In genomic region chr12:80709811-80710726, GRCh38 we compare ENCODE assay signal across 10 cellular contexts. TPM values are rescaled to one million over a fixed set of nuclear protein-coding genes. Genes with fewer than 3 reads are reported as not detected.
DNase-seq lines count a peak whose midpoint lies in the region; ATAC-seq and TF ChIP-seq lines count a peak whose summit lies in the region.
"Had no signal": no experiment of that assay in that cellular context is flagged by ENCODE, and none has a peak within 500 bp of the region (broad histone marks: within the 10 kb centered on the region; RNA-seq: fewer than 3 reads in every experiment).

No MANE protein-coding gene starts in this region.

- H3K36me3 ChIP-seq in body of pancreas (replicated peaks in 1 of 2; ENCODE audit: insufficient read depth in 1 of 2, low read depth in 2 of 2) (no peaks in the 10 kb centered on the region), gastroesophageal sphincter (no peaks in the 10 kb centered on the region)
- H3K36me3 ChIP-seq: pancreas had no signal

- DNase-seq in body of pancreas (peak in 2 of 4 donors; percentile 7 to 15), retina (peak; percentile 29)
- no peak for DNase-seq in stimulated activated CD4-positive, alpha-beta T cell treated with anti-CD3 and anti-CD28 coated beads, Interleukin-4, amount 100 ng/mL, for 1 hour
- no peak for DNase-seq in activated naive CD4-positive, alpha-beta T cell treated with anti-CD3 and anti-CD28 coated beads, Interleukin-2, amount 50 U/mL, for 72 hours (ENCODE audit: low spot score in 2 of 2)
- DNase-seq: activated naive CD4-positive, alpha-beta T cell treated with anti-CD3 and anti-CD28 coated beads, Interleukin-2, amount 50 U/mL, for 16 hours; NCI-H1694; pancreas had no signal

- TF ChIP-seq CTCF in body of pancreas (IDR thresholded peaks at IDR 0.05) (peak in 4 of 7 experiments; percentile 23 to 35 (median 25)), gastroesophageal sphincter (IDR thresholded peaks at IDR 0.05) (no peak)

- H3K9me3 Mint-ChIP-seq in activated naive CD4-positive, alpha-beta T cell treated with anti-CD3 and anti-CD28 coated beads, Interleukin-2, amount 50 U/mL, for 72 hours: peaks cover 4 to 14% of the 10 kb centered on the region in 2 donors

- TF ChIP-seq EP300 in gastroesophageal sphincter (IDR thresholded peaks at IDR 0.05): no peak

- H3K4me1 ChIP-seq in body of pancreas (peaks cover 11% of the 10 kb centered on the region), gastroesophageal sphincter (peaks cover 0 to 4% (median 0%) of the 10 kb centered on the region in 3 donors)
- H3K4me1 ChIP-seq: pancreas had no signal

- H3K4me3 ChIP-seq in body of pancreas (no peak overlapping the region), gastroesophageal sphincter (no peak overlapping the region)
- H3K4me3 ChIP-seq: pancreas had no signal

- 33 to 35% methylated on average over 20 of the region's 20 CpGs for WGBS in body of pancreas, 2 donors
- 76 to 80% methylated on average over 13 to 17 of the region's 20 CpGs for WGBS in gastroesophageal sphincter (ENCODE audit: low coverage in 1 of 2), 2 donors

- H3K27ac ChIP-seq in body of pancreas (no peak overlapping the region), gastroesophageal sphincter (no peak overlapping the region)
- H3K27ac ChIP-seq: pancreas had no signal

- no peak overlapping the region for H3K27ac Mint-ChIP-seq in activated naive CD4-positive, alpha-beta T cell treated with anti-CD3 and anti-CD28 coated beads, Interleukin-2, amount 50 U/mL, for 72 hours

- H3K27me3 ChIP-seq in body of pancreas (no peaks in the 10 kb centered on the region), gastroesophageal sphincter (peaks cover 29% of the 10 kb centered on the region)

- ATAC-seq in GM19351 (IDR thresholded peaks at IDR 0.05; ENCODE audit: unreplicated experiment): peak; percentile 54
- ATAC-seq in HG03354 (IDR thresholded peaks at IDR 0.05; ENCODE audit: poor library complexity, severe bottlenecking, unreplicated experiment): peak; percentile 75
- no peak for ATAC-seq in body of pancreas
- ATAC-seq in gastroesophageal sphincter: no peak
- ATAC-seq in activated naive CD4-positive, alpha-beta T cell treated with anti-CD3 and anti-CD28 coated beads, Interleukin-2, amount 50 U/mL, for 72 hours: no peak

- H3K9me3 ChIP-seq in body of pancreas: no peaks in the 10 kb centered on the region
- H3K9me3 ChIP-seq in gastroesophageal sphincter: no peaks in the 10 kb centered on the region
- H3K9me3 ChIP-seq: pancreas had no signal

- H3K36me3 Mint-ChIP-seq in activated naive CD4-positive, alpha-beta T cell treated with anti-CD3 and anti-CD28 coated beads, Interleukin-2, amount 50 U/mL, for 72 hours: peaks cover 26 to 31% of the 10 kb centered on the region in 2 donors

- no peak for TF ChIP-seq POLR2A in body of pancreas (IDR thresholded peaks at IDR 0.05)
- TF ChIP-seq POLR2A in gastroesophageal sphincter (IDR thresholded peaks at IDR 0.05): no peak

- intact Hi-C loops in body of pancreas (cut with DNase I): no loop called here

RNA-seq across cellular contexts. Expression of gene MYF6, which starts 2.6 kb away (rescaled TPM):
- not detected for total RNA-seq in body of pancreas
- not detected for total RNA-seq in gastroesophageal sphincter
- not detected for total RNA-seq in activated naive CD4-positive, alpha-beta T cell treated with anti-CD3 and anti-CD28 coated beads, Interleukin-2, amount 50 U/mL, for 72 hours
- total RNA-seq: pancreas had no signal

RNA-seq across cellular contexts. Expression of gene MYF5, which starts 6.6 kb away (rescaled TPM):
- total RNA-seq in body of pancreas (not detected), gastroesophageal sphincter (not detected)
- not detected for total RNA-seq in activated naive CD4-positive, alpha-beta T cell treated with anti-CD3 and anti-CD28 coated beads, Interleukin-2, amount 50 U/mL, for 72 hours
- total RNA-seq: pancreas had no signal

Comparison
In these comparisons a context has a peak if more than half of its experiments do, and no peak if none do; other contexts are left out.
1. ATAC-seq: peak in GM19351 (single experiment) and HG03354 (single experiment); none in body of pancreas (single experiment), gastroesophageal sphincter (single experiment) and activated naive CD4-positive, alpha-beta T cell treated with anti-CD3 and anti-CD28 coated beads, Interleukin-2, amount 50 U/mL, for 72 hours (0 of 2).
2. CTCF ChIP-seq: peak in body of pancreas (4 of 7); none in gastroesophageal sphincter (0 of 4).